Comparison of ENCODE assay signal across 9 cellular contexts in genomic region chr17:8832711-8833352, GRCh38. TPM values are rescaled to one million over a fixed set of nuclear protein-coding genes. Genes with fewer than 3 reads are reported as not detected.
A peak's percentile ranks its signal among the peaks of the same experiment; 100 is the strongest.
DNase-seq lines count a peak whose midpoint lies in the region; ATAC-seq and TF ChIP-seq lines count a peak whose summit lies in the region.
"Had no signal": no experiment of that assay in that cellular context is flagged by ENCODE, and none has a peak within 500 bp of the region (broad histone marks: within the 10 kb centered on the region; RNA-seq: fewer than 3 reads in every experiment).

No MANE protein-coding gene starts in this region.

- DNase-seq in T-helper 2 cell treated with Interferon-gamma antibody and Interleukin-4, amounts not matched to agents 5 μg/mL and 100 μg/mL, for 36 hours (ENCODE audit: low spot score) = peak; percentile 14
- no peak for DNase-seq in T-helper 2 cell
- DNase-seq in UCSD-AML1 (lab: John Stamatoyannopoulos, UW; ENCODE audit: unreplicated experiment) = peak; percentile 29
- no peak for DNase-seq in fibroblast of villous mesenchyme (ENCODE audit: low read depth)
- DNase-seq in stimulated activated CD8-positive, alpha-beta memory T cell treated with anti-CD3 and anti-CD28 coated beads, Interleukin-4, amount 100 ng/mL, for 24 hours (ENCODE audit: low read depth) = peak; percentile 15
- no peak for DNase-seq in SIG-M5 treated with dmso at 0.1 percent for 504 hours (lab: John Stamatoyannopoulos, UW; ENCODE audit: unreplicated experiment)
- no peak for DNase-seq in NCI-H345 treated with DMSO at 0.1 percent for 48 hours (lab: John Stamatoyannopoulos, UW; ENCODE audit: unreplicated experiment)

- ATAC-seq in HG03135 (IDR thresholded peaks at IDR 0.05; ENCODE audit: unreplicated experiment) = no peak

- no peaks in the 10 kb centered on the region for H3K4me1 Mint-ChIP-seq in T-helper 2 cell treated with Interferon-gamma antibody and Interleukin-4, amounts not matched to agents 5 μg/mL and 100 μg/mL, for 36 hours (ENCODE audit: low read depth)
- H3K4me1 Mint-ChIP-seq: CD4-positive, alpha-beta memory T cell had no signal

- H3K36me3 Mint-ChIP-seq in T-helper 2 cell treated with Interferon-gamma antibody and Interleukin-4, amounts not matched to agents 5 μg/mL and 100 μg/mL, for 36 hours (ENCODE audit: low read depth) = peaks cover 24% of the 10 kb centered on the region

- peak; percentile 32 for TF ChIP-seq CTCF in fibroblast of villous mesenchyme (IDR thresholded peaks at IDR 0.05; ENCODE audit: insufficient read depth, low read depth, low read length)

- H3K9me3 Mint-ChIP-seq in T-helper 2 cell treated with Interferon-gamma antibody and Interleukin-4, amounts not matched to agents 5 μg/mL and 100 μg/mL, for 36 hours = no peaks in the 10 kb centered on the region

- H3K4me3 ChIP-seq in fibroblast of villous mesenchyme (ENCODE audit: low read depth, low read length) = no peak overlapping the region

- H3K27ac Mint-ChIP-seq in T-helper 2 cell treated with Interferon-gamma antibody and Interleukin-4, amounts not matched to agents 5 μg/mL and 100 μg/mL, for 36 hours = no peak overlapping the region
- H3K27ac Mint-ChIP-seq: CD4-positive, alpha-beta memory T cell had no signal

- no peaks in the 10 kb centered on the region for H3K27me3 Mint-ChIP-seq in T-helper 2 cell treated with Interferon-gamma antibody and Interleukin-4, amounts not matched to agents 5 μg/mL and 100 μg/mL, for 36 hours (ENCODE audit: low read depth)
- H3K27me3 Mint-ChIP-seq: CD4-positive, alpha-beta memory T cell had no signal

- no peak overlapping the region for H3K4me3 Mint-ChIP-seq in T-helper 2 cell treated with Interferon-gamma antibody and Interleukin-4, amounts not matched to agents 5 μg/mL and 100 μg/mL, for 36 hours

RNA-seq across cellular contexts. Expression of gene MFSD6L, which starts 33.7 kb away (rescaled TPM):
- total RNA-seq in fibroblast of villous mesenchyme = not detected in 2 replicates
- total RNA-seq: CD4-positive, alpha-beta memory T cell had no signal

RNA-seq across cellular contexts. Expression of gene PIK3R6, which starts 34.6 kb away (rescaled TPM):
- total RNA-seq in fibroblast of villous mesenchyme = not detected in 2 replicates

Comparison
In these comparisons a context has a peak if more than half of its experiments do, and no peak if none do; other contexts are left out.
1. DNase-seq: peak in T-helper 2 cell treated with Interferon-gamma antibody and Interleukin-4, amounts not matched to agents 5 μg/mL and 100 μg/mL, for 36 hours (single experiment), UCSD-AML1 (single experiment) and stimulated activated CD8-positive, alpha-beta memory T cell treated with anti-CD3 and anti-CD28 coated beads, Interleukin-4, amount 100 ng/mL, for 24 hours (single experiment); none in T-helper 2 cell (0 of 5), fibroblast of villous mesenchyme (single experiment), SIG-M5 treated with dmso at 0.1 percent for 504 hours (single experiment) and NCI-H345 treated with DMSO at 0.1 percent for 48 hours (single experiment).